34 cellular contexts compared by ENCODE assay signal in genomic region chr6:164751395-164751794, GRCh38.
"Had no signal": no experiment of that assay in that cellular context is flagged by ENCODE, and none has a peak within 500 bp of the region (broad histone marks: within the 10 kb centered on the region; RNA-seq: fewer than 3 reads in every experiment).

No MANE protein-coding gene starts in this region.

- H3K27me3 ChIP-seq: adrenal gland, body of pancreas, brain microvascular endothelial cell, breast epithelium had no signal

- H3K4me3 ChIP-seq: adrenal gland, body of pancreas, breast epithelium had no signal

- FAIRE-seq: astrocyte, TTC549 had no signal

- H3K27ac ChIP-seq: adrenal gland, body of pancreas, brain microvascular endothelial cell, breast epithelium, VCaP had no signal

- H3K4me1 ChIP-seq: body of pancreas, breast epithelium had no signal

- ATAC-seq: activated CD8-positive, alpha-beta T cell treated with anti-CD3 and anti-CD28 coated beads for 36 hours; activated naive CD4-positive, alpha-beta T cell treated with anti-CD3 and anti-CD28 coated beads, Interleukin-2, amount 50 U/mL, for 72 hours; activated T-cell treated with anti-CD3 and anti-CD28 coated beads, Interleukin-2, amount 50 U/mL, for 4 hours; activated T-cell treated with anti-CD3 and anti-CD28 coated beads, Interleukin-2, amount 50 U/mL, for 72 hours; activated T-helper 17 cell treated with anti-CD3 and anti-CD28 coated beads, Interleukin-2, amount 50 U/mL, for 72 hours; body of pancreas had no signal

- H3K9me3 ChIP-seq: adrenal gland, body of pancreas, breast epithelium had no signal

- DNase-seq: activated B cell treated with CpG ODN at 0.5 μM for 24 hours; activated CD4-positive, alpha-beta memory T cell treated with anti-CD3 and anti-CD28 coated beads for 36 hours; activated CD4-positive, alpha-beta T cell treated with anti-CD3 and anti-CD28 coated beads for 4 hours; activated CD4-positive, alpha-beta T cell treated with anti-CD3 and anti-CD28 coated beads, Interleukin-2, amount 10 ng/mL, durations not matched to agents 24 days and 14 days; activated CD4-positive, alpha-beta T cell treated with anti-CD3 and anti-CD28 coated beads, Interleukin-2, amount 50 U/mL, for 1 hour; activated CD4-positive, alpha-beta T cell treated with anti-CD3 and anti-CD28 coated beads, Interleukin-2, amount 50 U/mL, for 4 hours; activated CD4-positive, CD25-positive, alpha-beta regulatory T cell treated with anti-CD3 and anti-CD28 coated beads, Interleukin-2, amount 50 U/mL, for 72 hours; activated CD8-positive, alpha-beta memory T cell treated with anti-CD3 and anti-CD28 coated beads, Interleukin-2, amount 50 U/mL, for 4 hours; activated CD8-positive, alpha-beta T cell treated with anti-CD3 and anti-CD28 coated beads for 36 hours; activated effector memory CD4-positive, alpha-beta T cell treated with anti-CD3 and anti-CD28 coated beads, Interleukin-2, amount 50 U/mL, for 16 hours; activated gamma-delta T cell treated with Interleukin-2 at 50 U/mL for 16 hours; activated naive CD4-positive, alpha-beta T cell; activated naive CD4-positive, alpha-beta T cell treated with anti-CD3 and anti-CD28 coated beads for 36 hours; activated naive CD4-positive, alpha-beta T cell treated with anti-CD3 and anti-CD28 coated beads, Interleukin-2, amount 50 U/mL, for 16 hours; activated naive CD8-positive, alpha-beta T cell treated with anti-CD3 and anti-CD28 coated beads for 36 hours; activated T-cell treated with anti-CD3 and anti-CD28 coated beads for 4 hours; activated T-cell treated with anti-CD3 and anti-CD28 coated beads, Interleukin-2, amount 50 U/mL, for 1 hour; activated T-cell treated with anti-CD3 and anti-CD28 coated beads, Interleukin-2, amount 50 U/mL, for 4 hours; activated T-cell treated with anti-CD3 and anti-CD28 coated beads, Interleukin-2, amount 50 U/mL, for 72 hours; adrenal gland; amniotic stem cell; aorta; body of pancreas; brain microvascular endothelial cell; central memory CD4-positive, alpha-beta T cell; T-helper 1 cell; T-helper 2 cell; T-helper 9 cell had no signal

- H3K36me3 ChIP-seq: adrenal gland, brain microvascular endothelial cell, breast epithelium had no signal
